Comparison of ENCODE assay signal across 1 cellular context in genomic region chr6:154921482-154921881, GRCh38.
TF ChIP-seq lines count a peak whose summit lies in the region.

No MANE protein-coding gene starts in this region.

TF ChIP-seq in H1, 55 proteins besides CTCF, POLR2A, EP300 and RAD21 (continued from another document):
- TF ChIP-seq BACH1 (IDR thresholded peaks at IDR 0.05; ENCODE audit: low read length) (no peak), ASH2L (IDR thresholded peaks at IDR 0.05; ENCODE audit: low read length) (no peak), HDAC6 (IDR thresholded peaks at IDR 0.05; ENCODE audit: low read depth, low read length) (no peak), SRF (IDR thresholded peaks at IDR 0.05; ENCODE audit: low read depth, low read length) (no peak), ATF2 (IDR thresholded peaks at IDR 0.05; ENCODE audit: low read length) (no peak), PHF8 (conservative IDR thresholded peaks at IDR 0.05; ENCODE audit: low read depth, low read length) (no peak)
